ENCODE assay signal across 17 cellular contexts in genomic region chr10:85603167-85603940, GRCh38.
"Had no signal": no experiment of that assay in that cellular context is flagged by ENCODE, and none has a peak within 500 bp of the region (broad histone marks: within the 10 kb centered on the region; RNA-seq: fewer than 3 reads in every experiment).

No MANE protein-coding gene starts in this region.

- H3K9me3 Mint-ChIP-seq: activated naive CD8-positive, alpha-beta T cell treated with anti-CD3 and anti-CD28 coated beads, Interleukin-2, amount 50 U/mL, for 24 hours; activated T-cell treated with anti-CD3 and anti-CD28 coated beads, Interleukin-2, amount 50 U/mL, for 72 hours; naive thymus-derived CD8-positive, alpha-beta T cell had no signal

- H3K27me3 ChIP-seq: cardiac muscle cell, suprapubic skin, upper lobe of left lung had no signal

- H3K36me3 ChIP-seq: cardiac muscle cell, prostate gland, suprapubic skin, upper lobe of left lung had no signal

- H3K4me3 ChIP-seq: cardiac muscle cell, lung, prostate gland, suprapubic skin, upper lobe of left lung had no signal

- H3K27me3 Mint-ChIP-seq: activated naive CD8-positive, alpha-beta T cell treated with anti-CD3 and anti-CD28 coated beads, Interleukin-2, amount 50 U/mL, for 24 hours; naive thymus-derived CD8-positive, alpha-beta T cell had no signal

- H3K27ac ChIP-seq: cardiac muscle cell, epithelial cell of prostate, prostate gland, suprapubic skin, upper lobe of left lung had no signal

- H3K4me3 Mint-ChIP-seq: activated CD8-positive, alpha-beta memory T cell treated with anti-CD3 and anti-CD28 coated beads, Interleukin-2, amount 10 ng/mL, durations not matched to agents 7 days and 5 days; activated naive CD8-positive, alpha-beta T cell treated with anti-CD3 and anti-CD28 coated beads, Interleukin-2, amount 50 U/mL, for 24 hours; activated T-cell treated with anti-CD3 and anti-CD28 coated beads, Interleukin-2, amount 50 U/mL, for 72 hours; naive thymus-derived CD8-positive, alpha-beta T cell had no signal

- H3K9me3 ChIP-seq: prostate gland, suprapubic skin, upper lobe of left lung had no signal

- ATAC-seq: activated CD8-positive, alpha-beta memory T cell treated with anti-CD3 and anti-CD28 coated beads, Interleukin-2, amount 10 ng/mL, durations not matched to agents 7 days and 5 days; activated naive CD8-positive, alpha-beta T cell treated with anti-CD3 and anti-CD28 coated beads, Interleukin-2, amount 50 U/mL, for 24 hours; naive thymus-derived CD8-positive, alpha-beta T cell; sciatic nerve had no signal

- H3K27ac Mint-ChIP-seq: activated CD8-positive, alpha-beta memory T cell treated with anti-CD3 and anti-CD28 coated beads, Interleukin-2, amount 10 ng/mL, durations not matched to agents 7 days and 5 days; activated naive CD8-positive, alpha-beta T cell treated with anti-CD3 and anti-CD28 coated beads, Interleukin-2, amount 50 U/mL, for 24 hours; activated T-cell treated with anti-CD3 and anti-CD28 coated beads, Interleukin-2, amount 50 U/mL, for 72 hours had no signal

- H3K36me3 Mint-ChIP-seq: activated CD8-positive, alpha-beta memory T cell treated with anti-CD3 and anti-CD28 coated beads, Interleukin-2, amount 10 ng/mL, durations not matched to agents 7 days and 5 days; naive thymus-derived CD8-positive, alpha-beta T cell had no signal

- DNase-seq: activated CD4-positive, alpha-beta T cell treated with anti-CD3 and anti-CD28 coated beads, Interleukin-2, amount 50 U/mL, for 4 hours; activated CD8-positive, alpha-beta memory T cell treated with anti-CD3 and anti-CD28 coated beads, Interleukin-2, amount 10 ng/mL, durations not matched to agents 7 days and 5 days; activated naive CD8-positive, alpha-beta T cell treated with anti-CD3 and anti-CD28 coated beads, Interleukin-2, amount 50 U/mL, for 24 hours; activated T-cell treated with anti-CD3 and anti-CD28 coated beads, Interleukin-2, amount 50 U/mL, for 72 hours; effector CD4-positive, alpha-beta T cell; hippocampal formation; naive thymus-derived CD8-positive, alpha-beta T cell; nucleus accumbens; stimulated activated CD4-positive, alpha-beta T cell treated with anti-CD3 and anti-CD28 coated beads, Interleukin-2, amount 100 ng/mL, for 24 hours; stimulated activated naive CD4-positive, alpha-beta T cell; upper lobe of left lung had no signal

- H3K4me1 ChIP-seq: prostate gland, suprapubic skin, upper lobe of left lung had no signal
